ENCODE assay signal across 19 cellular contexts in the genomic region with DNA sequence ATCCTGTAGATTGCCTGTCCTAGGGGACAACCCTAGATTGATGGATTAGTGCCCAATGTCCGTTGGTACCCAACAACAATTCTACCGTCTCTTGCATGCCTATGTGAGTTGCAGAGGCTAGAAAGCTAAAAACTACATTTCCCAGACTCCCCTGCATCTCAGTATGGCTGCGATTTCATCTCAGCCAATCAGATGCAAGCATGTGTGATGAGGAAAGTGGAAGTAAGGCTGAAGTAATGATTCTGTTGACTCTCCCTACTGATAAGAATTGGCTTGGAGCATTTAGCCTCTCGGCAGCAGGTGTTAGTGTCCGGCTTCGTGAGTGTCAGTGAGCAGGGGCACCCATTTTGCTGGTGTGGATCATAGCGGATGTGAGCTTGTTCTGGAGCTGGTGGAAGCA.
A peak's percentile ranks its signal among the peaks of the same experiment; 100 is the strongest.
DNase-seq lines count a peak whose midpoint lies in the region; ATAC-seq, FAIRE-seq and TF ChIP-seq lines count a peak whose summit lies in the region.
"Had no signal": no experiment of that assay in that cellular context is flagged by ENCODE, and none has a peak within 500 bp of the region (broad histone marks: within the 10 kb centered on the region; RNA-seq: fewer than 3 reads in every experiment).

No MANE protein-coding gene starts in this region.

- H3K9me3 ChIP-seq in HepG2 (ENCODE audit: low read length) = no peaks in the 10 kb centered on the region
- no peaks in the 10 kb centered on the region for H3K9me3 ChIP-seq in right lobe of liver
- H3K9me3 ChIP-seq in CD8-positive, alpha-beta memory T cell (ENCODE audit: low read length) = no peaks in the 10 kb centered on the region
- H3K9me3 ChIP-seq in esophagus muscularis mucosa = no peaks in the 10 kb centered on the region
- H3K9me3 ChIP-seq: gastroesophageal sphincter, SK-N-SH, stomach had no signal

- peaks cover 0 to 8% of the 10 kb centered on the region in 2 donors for H3K27me3 Mint-ChIP-seq in CD8-positive, alpha-beta memory T cell

- no peaks in the 10 kb centered on the region for H4K20me1 ChIP-seq in HepG2 (ENCODE audit: insufficient read depth, low read length)

- no peak overlapping the region for H3K4me2 ChIP-seq in HepG2 (ENCODE audit: low read depth, low read length)
- H3K4me2 ChIP-seq: SK-N-SH had no signal

- H3K79me2 ChIP-seq in HepG2 (ENCODE audit: insufficient read depth, low read length) = no peaks in the 10 kb centered on the region

- in situ Hi-C loops in HepG2 (cut with HindIII; ENCODE audit: extremely low pct_ligation_motif_present, low pct_unique_long_range_greater_than_20kb) = no loop called here

- peaks cover 0 to 5% (median 2%) of the 10 kb centered on the region in 5 donors for H3K9me3 Mint-ChIP-seq in CD8-positive, alpha-beta memory T cell

- TF ChIP-seq RAD21 in HepG2 (CRISPR knock-in tag; IDR thresholded peaks at IDR 0.05) = no peak

- no peak overlapping the region for H3K27ac ChIP-seq in HepG2 (ENCODE audit: extremely low read length, insufficient read depth, low read length)
- H3K27ac ChIP-seq in right lobe of liver = no peak overlapping the region
- no peak overlapping the region for H3K27ac ChIP-seq in CD8-positive, alpha-beta memory T cell (ENCODE audit: low read depth, low read length)
- peak overlapping the region in 1 of 4 donors; percentile 61 for H3K27ac ChIP-seq in esophagus muscularis mucosa (replicated peaks in 1 of 4)
- H3K27ac ChIP-seq: epithelial cell of prostate, stomach had no signal

- no peak overlapping the region for H3K27ac Mint-ChIP-seq in CD8-positive, alpha-beta memory T cell
- H3K27ac Mint-ChIP-seq: memory B cell, nephron progenitor cell had no signal

- H3K36me3 ChIP-seq in HepG2 (replicated peaks in 1 of 2; ENCODE audit: control insufficient read depth in 1 of 2, insufficient read depth in 2 of 2, low read length in 2 of 2) (no peaks in the 10 kb centered on the region), right lobe of liver (no peaks in the 10 kb centered on the region), esophagus muscularis mucosa (no peaks in the 10 kb centered on the region)
- no peaks in the 10 kb centered on the region for H3K36me3 ChIP-seq in CD8-positive, alpha-beta memory T cell (ENCODE audit: insufficient read depth, low read length)
- H3K36me3 ChIP-seq: gastroesophageal sphincter, stomach had no signal

- H3K4me3 Mint-ChIP-seq in CD8-positive, alpha-beta memory T cell = no peak overlapping the region
- H3K4me3 Mint-ChIP-seq: memory B cell, nephron progenitor cell had no signal

- no peak for TF ChIP-seq EP300 in HepG2 (IDR thresholded peaks at IDR 0.05; ENCODE audit: low read depth in 2 of 2, low read length in 2 of 2)
- no peak for TF ChIP-seq EP300 in HepG2 (CRISPR knock-in tag; IDR thresholded peaks at IDR 0.05; ENCODE audit: borderline replicate concordance)
- no peak for TF ChIP-seq EP300 in esophagus muscularis mucosa (IDR thresholded peaks at IDR 0.05)

- no peak for ATAC-seq in HepG2
- ATAC-seq in right lobe of liver = no peak
- ATAC-seq: gastroesophageal sphincter had no signal

- no peak overlapping the region for H2AFZ ChIP-seq in HepG2 (ENCODE audit: low read length)

- FAIRE-seq in HepG2 (lab: Jason Lieb, UNC) = no peak
- FAIRE-seq: colon had no signal

- BruUV-seq in HepG2 (replicated peaks; lab: Mats Ljungman, UMichigan) = no TSS peak

- H3K9ac ChIP-seq in HepG2 (ENCODE audit: insufficient read depth, low read depth, low read length) = no peak overlapping the region
- H3K9ac ChIP-seq: SK-N-SH had no signal

- no peaks in the 10 kb centered on the region for H3K36me3 Mint-ChIP-seq in CD8-positive, alpha-beta memory T cell
- H3K36me3 Mint-ChIP-seq: memory B cell had no signal

- no peak for TF ChIP-seq POLR2A in HepG2 (IDR thresholded peaks at IDR 0.05; ENCODE audit: insufficient read depth in 1 of 2, low read depth in 2 of 2, low read length in 2 of 2)
- TF ChIP-seq POLR2A in right lobe of liver (IDR thresholded peaks at IDR 0.05) = no peak
- TF ChIP-seq POLR2A in esophagus muscularis mucosa (IDR thresholded peaks at IDR 0.05; ENCODE audit: low read depth) = no peak

- H3K4me3 ChIP-seq in HepG2 (replicated peaks in 1 of 3; ENCODE audit: insufficient read depth in 1 of 3, low read depth in 2 of 3, low read length in 3 of 3) (no peak overlapping the region), right lobe of liver (no peak overlapping the region), esophagus muscularis mucosa (no peak overlapping the region)
- H3K4me3 ChIP-seq in CD8-positive, alpha-beta memory T cell (ENCODE audit: low read length) = no peak overlapping the region
- H3K4me3 ChIP-seq: gastroesophageal sphincter, stomach had no signal

- DNase-seq in HepG2 (ENCODE audit: low spot score) = no peak
- no peak for DNase-seq in right lobe of liver
- DNase-seq in NCI-H226 = peak; percentile 8
- peak; percentile 47 for DNase-seq in iPS DF 19.7 (ENCODE audit: low read depth, low spot score)
- DNase-seq in CD8-positive, alpha-beta memory T cell = no peak
- DNase-seq in stimulated activated CD8-positive, alpha-beta memory T cell treated with anti-CD3 and anti-CD28 coated beads, Interleukin-4, amount 100 ng/mL, for 48 hours = no peak
- DNase-seq in esophagus muscularis mucosa (ENCODE audit: extremely low spot score) = no peak
- DNase-seq in head of caudate nucleus = no peak
- DNase-seq: activated naive CD4-positive, alpha-beta T cell treated with Interleukin-2 at 50 U/mL for 16 hours; activated T-cell treated with anti-CD3 and anti-CD28 coated beads for 4 hours; NCI-H187; NCI-H446 treated with DMSO at 0.1 percent for 48 hours; nephron progenitor cell; SK-N-SH; stomach had no signal

- H3K4me1 Mint-ChIP-seq in CD8-positive, alpha-beta memory T cell = no peaks in the 10 kb centered on the region
- H3K4me1 Mint-ChIP-seq: memory B cell had no signal

- POLR2A ChIA-PET in HepG2 (lab: Yijun Ruan, JAX) = no interaction called here
- POLR2A ChIA-PET in CD8-positive, alpha-beta memory T cell (lab: Charles Lee) = no interaction called here

- CTCF ChIA-PET in HepG2 (lab: Yijun Ruan, JAX; ENCODE audit: low intra/inter-chr PET ratio, low total read pairs) = no interaction called here
- CTCF ChIA-PET in CD8-positive, alpha-beta memory T cell (lab: Charles Lee) = no interaction called here

- TF ChIP-seq CTCF in HepG2 (CRISPR knock-in tag; IDR thresholded peaks at IDR 0.05) = no peak
- TF ChIP-seq CTCF in right lobe of liver (IDR thresholded peaks at IDR 0.05) = no peak
- TF ChIP-seq CTCF in esophagus muscularis mucosa (IDR thresholded peaks at IDR 0.05) = no peak

- intact Hi-C loops in HepG2 (cut with micrococcal nuclease; ENCODE audit: unreplicated experiment) = no loop called here
- intact Hi-C loops in right lobe of liver (cut with DNase I) = no loop called here
- intact Hi-C loops in esophagus muscularis mucosa (cut with DNase I) = no loop called here
- intact Hi-C loops in head of caudate nucleus (cut with DNase I) = no loop called here

- H3K4me1 ChIP-seq in HepG2 (ENCODE audit: insufficient read depth, low read length) (no peaks in the 10 kb centered on the region), right lobe of liver (no peaks in the 10 kb centered on the region), esophagus muscularis mucosa (peaks cover 0 to 18% (median 13%) of the 10 kb centered on the region in 4 donors)
- H3K4me1 ChIP-seq in CD8-positive, alpha-beta memory T cell (ENCODE audit: insufficient read depth, low read length) = no peaks in the 10 kb centered on the region
- H3K4me1 ChIP-seq: stomach had no signal

- WGBS in HepG2 (ENCODE audit: low lambda C conversion rate) = 56% methylated on average over 6 of the region's 7 CpGs
- 67% methylated on average over 6 of the region's 7 CpGs for WGBS in right lobe of liver (ENCODE audit: insufficient coverage, low coverage, low lambda C conversion rate, missing lambda C conversion rate)
- WGBS in esophagus muscularis mucosa = 89% methylated on average over 7 of the region's 7 CpGs

- 0 out of 5 replicates have a peak, but pooled peaks cover 1 to 7% of the 10 kb centered on the region in 2 experiments for H3K27me3 ChIP-seq in HepG2 (ENCODE audit: control insufficient read depth in 1 of 2, insufficient read depth in 2 of 2, low read length in 2 of 2)
- H3K27me3 ChIP-seq in right lobe of liver = no peaks in the 10 kb centered on the region
- no peaks in the 10 kb centered on the region for H3K27me3 ChIP-seq in CD8-positive, alpha-beta memory T cell (ENCODE audit: insufficient read depth, low read length, poor library complexity, severe bottlenecking)
- no peaks in the 10 kb centered on the region for H3K27me3 ChIP-seq in esophagus muscularis mucosa
- H3K27me3 ChIP-seq: gastroesophageal sphincter, stomach had no signal

TF ChIP-seq in HepG2, 621 proteins besides CTCF, POLR2A, EP300 and RAD21:
- TF ChIP-seq ZNF143 (CRISPR knock-in tag; IDR thresholded peaks at IDR 0.05) = peak; percentile 81
- peak; percentile 42 for TF ChIP-seq NFYC (CRISPR knock-in tag; IDR thresholded peaks at IDR 0.05)
- TF ChIP-seq NFIC (IDR thresholded peaks at IDR 0.05; ENCODE audit: low read length) = no peak
- TF ChIP-seq THAP11 (CRISPR knock-in tag; IDR thresholded peaks at IDR 0.05) = peak; percentile 89

Comparison
In these comparisons a context has a peak if more than half of its experiments do, and no peak if none do; other contexts are left out.
1. DNase-seq: peak in NCI-H226 (single experiment) and iPS DF 19.7 (single experiment); none in HepG2 (single experiment), right lobe of liver (0 of 3), CD8-positive, alpha-beta memory T cell (0 of 5), stimulated activated CD8-positive, alpha-beta memory T cell treated with anti-CD3 and anti-CD28 coated beads, Interleukin-4, amount 100 ng/mL, for 48 hours (single experiment), esophagus muscularis mucosa (single experiment) and head of caudate nucleus (0 of 42).